In genomic region chrX:53077207-53078197, GRCh38 we compare ENCODE assay signal across 2 cellular contexts.
TF ChIP-seq lines count a peak whose summit lies in the region.

No MANE protein-coding gene starts in this region.

TF ChIP-seq in HepG2, 621 proteins besides CTCF, POLR2A, EP300 and RAD21:
- no peak for TF ChIP-seq E2F1 (CRISPR knock-in tag; IDR thresholded peaks at IDR 0.05)
- no peak for TF ChIP-seq MTF1 (CRISPR knock-in tag; IDR thresholded peaks at IDR 0.05)
- TF ChIP-seq POGZ (CRISPR knock-in tag; IDR thresholded peaks at IDR 0.05) = no peak
- no peak for TF ChIP-seq XBP1 (CRISPR knock-in tag; IDR thresholded peaks at IDR 0.05)
- no peak for TF ChIP-seq POLR2G (IDR thresholded peaks at IDR 0.05; ENCODE audit: low read depth, low read length)
- no peak for TF ChIP-seq SP1 (IDR thresholded peaks at IDR 0.05)
- no peak for TF ChIP-seq SP1 (CRISPR knock-in tag; IDR thresholded peaks at IDR 0.05)
- no peak for TF ChIP-seq FOSL1 (CRISPR knock-in tag; IDR thresholded peaks at IDR 0.05; ENCODE audit: borderline replicate concordance)
- no peak for TF ChIP-seq SP5 (CRISPR knock-in tag; IDR thresholded peaks at IDR 0.05; ENCODE audit: borderline replicate concordance, low read depth)
- no peak for TF ChIP-seq ZNF607 (CRISPR knock-in tag; IDR thresholded peaks at IDR 0.05; ENCODE audit: borderline replicate concordance)
- TF ChIP-seq CHD2 (IDR thresholded peaks at IDR 0.05; ENCODE audit: low read depth, low read length) = no peak
- no peak for TF ChIP-seq SMC3 (IDR thresholded peaks at IDR 0.05; ENCODE audit: low read length)
- TF ChIP-seq DNMT1 (CRISPR knock-in tag; IDR thresholded peaks at IDR 0.05) = no peak
- no peak for TF ChIP-seq REPIN1 (CRISPR knock-in tag; IDR thresholded peaks at IDR 0.05; ENCODE audit: borderline replicate concordance, low read depth)
- no peak for TF ChIP-seq TFE3 (CRISPR knock-in tag; IDR thresholded peaks at IDR 0.05)

TF ChIP-seq in HEK293, 187 proteins besides CTCF, POLR2A, EP300 and RAD21:
- TF ChIP-seq ZBTB6 (tag by site-specific recombination; IDR thresholded peaks at IDR 0.05) = no peak
- no peak for TF ChIP-seq OVOL3 (tag by site-specific recombination; IDR thresholded peaks at IDR 0.05)
- peak; percentile 90 for TF ChIP-seq ZNF596 (tag by site-specific recombination; IDR thresholded peaks at IDR 0.05)
- no peak for TF ChIP-seq ZNF600 (tag by site-specific recombination; IDR thresholded peaks at IDR 0.05)
- TF ChIP-seq ZNF214 (tag by site-specific recombination; IDR thresholded peaks at IDR 0.05; ENCODE audit: borderline replicate concordance) = peak; percentile 97; the same call in 1 of the 2 replicates
- no peak for TF ChIP-seq ZNF621 (tag by site-specific recombination; IDR thresholded peaks at IDR 0.05)
- no peak for TF ChIP-seq ZBTB7A (tag by site-specific recombination; IDR thresholded peaks at IDR 0.05; ENCODE audit: low read depth)
- no peak for TF ChIP-seq ZNF747 (tag by site-specific recombination; IDR thresholded peaks at IDR 0.05)
- no peak for TF ChIP-seq ZNF558 (tag by site-specific recombination; IDR thresholded peaks at IDR 0.05)
- TF ChIP-seq ZIC2 (tag by site-specific recombination; IDR thresholded peaks at IDR 0.05) = peak; percentile 56
